In genomic region chr11:47373876-47374820, GRCh38 we compare ENCODE assay signal across 8 cellular contexts. TPM values are rescaled to one million over a fixed set of nuclear protein-coding genes. Genes with fewer than 3 reads are reported as not detected.
A peak's percentile ranks its signal among the peaks of the same experiment; 100 is the strongest.
DNase-seq lines count a peak whose midpoint lies in the region; ATAC-seq, FAIRE-seq and TF ChIP-seq lines count a peak whose summit lies in the region.

No MANE protein-coding gene starts in this region.

- no peaks in the 10 kb centered on the region for H4K20me1 ChIP-seq in endothelial cell of umbilical vein (replicated peaks; ENCODE audit: control insufficient read depth, extremely low read depth, insufficient read depth, low read length)

- no peak overlapping the region for H3K4me2 ChIP-seq in endothelial cell of umbilical vein (ENCODE audit: insufficient read depth, low read length)

- intact Hi-C loops in endothelial cell of umbilical vein (cut with micrococcal nuclease) = loop anchor here (1.0 kb wide), 5 partner anchors 20 to 243 kb away; partner anchors contain the start of gene SLC39A13

- peak; percentile 92 for DNase-seq in D341Med (ENCODE audit: low spot score)
- peak; percentile 20 for DNase-seq in NOMO-1 treated with DMSO at 0.1 percent for 48 hours (lab: John Stamatoyannopoulos, UW; ENCODE audit: unreplicated experiment)
- peak; percentile 53 for DNase-seq in activated CD8-positive, alpha-beta memory T cell treated with anti-CD3 and anti-CD28 coated beads, Interleukin-2, amount 50 U/mL, for 24 hours (ENCODE audit: extremely low read depth)
- DNase-seq in endothelial cell of umbilical vein (ENCODE audit: low read depth, low spot score) = peak; percentile 76
- DNase-seq in stimulated activated CD8-positive, alpha-beta memory T cell treated with anti-CD3 and anti-CD28 coated beads, Interleukin-4, amount 100 ng/mL, for 24 hours (ENCODE audit: low read depth) = peak; percentile 78

- H3K9ac ChIP-seq in endothelial cell of umbilical vein (replicated peaks; ENCODE audit: extremely low read depth, insufficient read depth, low read length) = no peak overlapping the region

- H3K9me3 ChIP-seq in endothelial cell of umbilical vein (replicated peaks; ENCODE audit: control insufficient read depth, insufficient read depth, low read length) = no peaks in the 10 kb centered on the region
- H3K9me3 ChIP-seq in mononuclear cell (ENCODE audit: low read depth, low read length) = no peaks in the 10 kb centered on the region

- ATAC-seq in HG03342 (IDR thresholded peaks at IDR 0.05; ENCODE audit: unreplicated experiment) = peak; percentile 39
- no peak for ATAC-seq in HG03095 (IDR thresholded peaks at IDR 0.05; ENCODE audit: unreplicated experiment)

- peak overlapping the region; percentile 80 for H2AFZ ChIP-seq in endothelial cell of umbilical vein (ENCODE audit: low read depth, low read length)

- peaks cover 9% of the 10 kb centered on the region for H3K4me1 ChIP-seq in endothelial cell of umbilical vein (ENCODE audit: control insufficient read depth, extremely low read depth, insufficient read depth, low read length)
- peaks cover 59% of the 10 kb centered on the region for H3K4me1 ChIP-seq in mononuclear cell (ENCODE audit: insufficient read depth, low read length)

- POLR2A ChIA-PET in endothelial cell of umbilical vein (lab: Charles Lee) = no interaction called here

- peak overlapping the region; percentile 44 for H3K27ac ChIP-seq in endothelial cell of umbilical vein (ENCODE audit: insufficient read depth, low read depth, low read length)

- H3K9me1 ChIP-seq in endothelial cell of umbilical vein (replicated peaks; ENCODE audit: control insufficient read depth, extremely low read depth, insufficient read depth, low read length) = no peaks in the 10 kb centered on the region

- no peak for TF ChIP-seq POLR2A in endothelial cell of umbilical vein (IDR thresholded peaks at IDR 0.05; ENCODE audit: low read depth, low read length)

- CTCF ChIA-PET in endothelial cell of umbilical vein (lab: Charles Lee) = interaction anchor here (0.5 to 4.7 kb wide), 33 partner anchors 8 to 491 kb away, joined by 3 to 148 read pairs (median 4); partner anchors contain the start of genes ACP2, CELF1, PSMC3 and SLC39A13

- H3K36me3 ChIP-seq in endothelial cell of umbilical vein (ENCODE audit: control insufficient read depth in 2 of 2, extremely low read depth in 1 of 2, insufficient read depth in 2 of 2, low read length in 2 of 2) = no peaks in the 10 kb centered on the region

- FAIRE-seq in endothelial cell of umbilical vein (lab: Jason Lieb, UNC) = peak; percentile 83

- BruUV-seq in endothelial cell of umbilical vein (replicated peaks; lab: Mats Ljungman, UMichigan) = no TSS peak

- H3K4me3 ChIP-seq in endothelial cell of umbilical vein (replicated peaks in 1 of 3; ENCODE audit: insufficient read depth in 1 of 3, low read depth in 1 of 3, low read length in 3 of 3) (no peak overlapping the region), mononuclear cell (ENCODE audit: low read length) (peak overlapping the region; percentile 85)

- H3K79me2 ChIP-seq in endothelial cell of umbilical vein (ENCODE audit: control insufficient read depth, insufficient read depth, low read length) = no peaks in the 10 kb centered on the region

- peak; percentile 90 to 99 for TF ChIP-seq CTCF in endothelial cell of umbilical vein (IDR thresholded peaks at IDR 0.05; ENCODE audit: extremely low read depth in 1 of 2, insufficient read depth in 1 of 2, low read depth in 1 of 2, low read length in 2 of 2)

- dilution Hi-C loops in endothelial cell of umbilical vein (cut with MboI; ENCODE audit: extremely low pct_ligation_motif_present, low sequenced_read_pairs) = no loop called here

- H3K27me3 ChIP-seq in endothelial cell of umbilical vein (ENCODE audit: control insufficient read depth in 2 of 2, insufficient read depth in 2 of 2, low read length in 2 of 2) = peaks cover under 1% of the 10 kb centered on the region in 2 experiments
- H3K27me3 ChIP-seq in mononuclear cell (ENCODE audit: insufficient read depth, low read length) = no peaks in the 10 kb centered on the region

TF ChIP-seq in endothelial cell of umbilical vein, 7 proteins besides CTCF, POLR2A, EP300 and RAD21:
- no peak for TF ChIP-seq EZH2 (IDR thresholded peaks at IDR 0.05; ENCODE audit: borderline replicate concordance, low read depth, low read length, severe bottlenecking)
- no peak for TF ChIP-seq GATA2 (IDR thresholded peaks at IDR 0.05; ENCODE audit: insufficient read depth, insufficient read length, low read depth, low read length)
- TF ChIP-seq FOS (IDR thresholded peaks at IDR 0.05; ENCODE audit: borderline replicate concordance, insufficient read depth, low read length) = peak; percentile 39
- no peak for TF ChIP-seq POLR2AphosphoS5 (IDR thresholded peaks at IDR 0.05; ENCODE audit: insufficient read depth, low read depth, low read length)

RNA-seq across cellular contexts. Expression of gene SPI1, which starts 4.2 kb away (rescaled TPM):
- total RNA-seq in endothelial cell of umbilical vein = not detected in 2 replicates
- polyA plus RNA-seq in endothelial cell of umbilical vein = not detected in 2 replicates
- polyA plus RNA-seq in endothelial cell of umbilical vein (2011; cell fraction: cytosol; rRNA removed) = not detected in 2 replicates
- not detected in 2 replicates for polyA plus RNA-seq in endothelial cell of umbilical vein (2011; cell fraction: nucleus; rRNA removed)
- polyA plus RNA-seq in endothelial cell of umbilical vein (2012) = not detected in 2 replicates
- polyA minus RNA-seq in endothelial cell of umbilical vein = 0.46 and 1.6 TPM in 2 replicates
- polyA minus RNA-seq in endothelial cell of umbilical vein (2011; cell fraction: cytosol; rRNA and poly(A)+ RNA removed) = not detected
- polyA minus RNA-seq in endothelial cell of umbilical vein (2011; cell fraction: nucleus; rRNA and poly(A)+ RNA removed) = not detected in 2 replicates
- 202 TPM for total RNA-seq in mononuclear cell

RNA-seq across cellular contexts. Expression of gene MYBPC3, which starts 21.6 kb away (rescaled TPM):
- total RNA-seq in endothelial cell of umbilical vein = not detected in 2 replicates
- not detected in 2 replicates for polyA plus RNA-seq in endothelial cell of umbilical vein
- not detected in 2 replicates for polyA plus RNA-seq in endothelial cell of umbilical vein (2011; cell fraction: cytosol; rRNA removed)
- not detected in 2 replicates for polyA plus RNA-seq in endothelial cell of umbilical vein (2011; cell fraction: nucleus; rRNA removed)
- polyA plus RNA-seq in endothelial cell of umbilical vein (2012) = not detected in 2 replicates
- polyA minus RNA-seq in endothelial cell of umbilical vein = not detected in 2 replicates
- not detected for polyA minus RNA-seq in endothelial cell of umbilical vein (2011; cell fraction: cytosol; rRNA and poly(A)+ RNA removed)
- polyA minus RNA-seq in endothelial cell of umbilical vein (2011; cell fraction: nucleus; rRNA and poly(A)+ RNA removed) = not detected in 2 replicates
- 0.21 TPM for total RNA-seq in mononuclear cell

RNA-seq across cellular contexts. Expression of gene SLC39A13, which starts 34.2 kb away (rescaled TPM):
- total RNA-seq in endothelial cell of umbilical vein = 86.3 and 91.9 TPM in 2 replicates
- 94.3 and 124 TPM in 2 replicates for polyA plus RNA-seq in endothelial cell of umbilical vein
- 60.9 and 83.4 TPM in 2 replicates for polyA plus RNA-seq in endothelial cell of umbilical vein (2011; cell fraction: cytosol; rRNA removed)
- polyA plus RNA-seq in endothelial cell of umbilical vein (2011; cell fraction: nucleus; rRNA removed) = 264 and 286 TPM in 2 replicates
- polyA plus RNA-seq in endothelial cell of umbilical vein (2012) = 56.2 and 73.8 TPM in 2 replicates
- 37.9 and 49.8 TPM in 2 replicates for polyA minus RNA-seq in endothelial cell of umbilical vein
- polyA minus RNA-seq in endothelial cell of umbilical vein (2011; cell fraction: cytosol; rRNA and poly(A)+ RNA removed) = 12.0 TPM
- 30.5 and 39.8 TPM in 2 replicates for polyA minus RNA-seq in endothelial cell of umbilical vein (2011; cell fraction: nucleus; rRNA and poly(A)+ RNA removed)
- 13.4 TPM for total RNA-seq in mononuclear cell

RNA-seq across cellular contexts. Expression of gene PSMC3, which starts 52.1 kb away (rescaled TPM):
- 202 and 203 TPM in 2 replicates for total RNA-seq in endothelial cell of umbilical vein
- 153 and 179 TPM in 2 replicates for polyA plus RNA-seq in endothelial cell of umbilical vein
- polyA plus RNA-seq in endothelial cell of umbilical vein (2011; cell fraction: cytosol; rRNA removed) = 233 and 266 TPM in 2 replicates
- polyA plus RNA-seq in endothelial cell of umbilical vein (2011; cell fraction: nucleus; rRNA removed) = 158 and 268 TPM in 2 replicates
- 223 and 224 TPM in 2 replicates for polyA plus RNA-seq in endothelial cell of umbilical vein (2012)
- polyA minus RNA-seq in endothelial cell of umbilical vein = 113 and 125 TPM in 2 replicates
- polyA minus RNA-seq in endothelial cell of umbilical vein (2011; cell fraction: cytosol; rRNA and poly(A)+ RNA removed) = 169 TPM
- 47.0 and 56.1 TPM in 2 replicates for polyA minus RNA-seq in endothelial cell of umbilical vein (2011; cell fraction: nucleus; rRNA and poly(A)+ RNA removed)
- total RNA-seq in mononuclear cell = 48.7 TPM

Comparison
In these comparisons a context has a peak if more than half of its experiments do, and no peak if none do; other contexts are left out.
1. DNase-seq: peak in every context shown above with its lines; median percentile 92 in D341Med; 78 in stimulated activated CD8-positive, alpha-beta memory T cell treated with anti-CD3 and anti-CD28 coated beads, Interleukin-4, amount 100 ng/mL, for 24 hours; 76 in endothelial cell of umbilical vein; 53 in activated CD8-positive, alpha-beta memory T cell treated with anti-CD3 and anti-CD28 coated beads, Interleukin-2, amount 50 U/mL, for 24 hours; 20 in NOMO-1 treated with DMSO at 0.1 percent for 48 hours.
2. RNA of gene SPI1, which starts 4.2 kb away (total RNA-seq): 202 TPM in mononuclear cell (single experiment); not detected in endothelial cell of umbilical vein; every median in the first group is over 100 times any median in the second.